ENCODE assay signal across 14 cellular contexts in the genomic region with DNA sequence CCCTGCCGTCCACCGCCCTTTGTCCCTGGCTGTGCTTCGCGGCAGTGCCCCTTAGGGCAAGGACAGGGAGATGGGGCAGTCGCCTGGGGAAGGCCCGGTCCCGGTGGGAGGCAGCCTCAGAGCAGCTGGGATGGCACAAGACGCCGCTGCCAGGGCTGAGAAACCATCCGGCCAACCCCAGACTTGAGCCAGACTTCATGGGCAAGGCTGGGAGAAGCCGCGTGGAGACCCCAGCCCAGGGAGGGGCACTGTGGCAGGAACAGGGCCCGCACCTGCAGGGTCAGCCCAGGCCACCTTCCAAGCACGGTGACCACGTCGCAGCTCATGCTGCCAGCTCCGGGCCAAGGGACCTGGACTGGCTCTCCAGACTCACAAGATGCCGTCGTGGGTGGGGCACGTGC.
"Had no signal": no experiment of that assay in that cellular context is flagged by ENCODE, and none has a peak within 500 bp of the region (broad histone marks: within the 10 kb centered on the region; RNA-seq: fewer than 3 reads in every experiment).

No MANE protein-coding gene starts in this region.

- H3K9me3 ChIP-seq: transverse colon had no signal

- DNase-seq: activated CD4-positive, alpha-beta memory T cell treated with anti-CD3 and anti-CD28 coated beads, Interleukin-2, amount 10 ng/mL, durations not matched to agents 7 days and 5 days; activated CD4-positive, alpha-beta T cell treated with anti-CD3 and anti-CD28 coated beads for 4 hours; activated gamma-delta T cell treated with Interleukin-2 at 50 U/mL for 16 hours; activated naive CD8-positive, alpha-beta T cell treated with anti-CD3 and anti-CD28 coated beads, Interleukin-2, amount 10 ng/mL, durations not matched to agents 7 days and 5 days; anterior cingulate cortex; midbrain; stimulated activated CD4-positive, alpha-beta T cell treated with anti-CD3 and anti-CD28 coated beads, Interleukin-4, amount 100 ng/mL, for 4 hours; stimulated activated CD8-positive, alpha-beta memory T cell treated with anti-CD3 and anti-CD28 coated beads, Interleukin-4, amount 100 ng/mL, for 48 hours; stimulated activated naive CD4-positive, alpha-beta T cell treated with Interleukin-2 at 50 U/mL for 16 hours; substantia nigra; transverse colon had no signal

- H3K4me3 Mint-ChIP-seq: activated CD4-positive, alpha-beta memory T cell treated with anti-CD3 and anti-CD28 coated beads, Interleukin-2, amount 10 ng/mL, durations not matched to agents 7 days and 5 days; activated naive CD8-positive, alpha-beta T cell treated with anti-CD3 and anti-CD28 coated beads, Interleukin-2, amount 10 ng/mL, durations not matched to agents 7 days and 5 days had no signal

- H3K27me3 Mint-ChIP-seq: activated CD4-positive, alpha-beta memory T cell treated with anti-CD3 and anti-CD28 coated beads, Interleukin-2, amount 10 ng/mL, durations not matched to agents 7 days and 5 days; activated naive CD8-positive, alpha-beta T cell treated with anti-CD3 and anti-CD28 coated beads, Interleukin-2, amount 10 ng/mL, durations not matched to agents 7 days and 5 days had no signal

- H3K27ac ChIP-seq: breast epithelium, skin epidermis, transverse colon had no signal

- H3K27me3 ChIP-seq: breast epithelium, transverse colon had no signal

- H3K36me3 ChIP-seq: breast epithelium, transverse colon had no signal

- H3K4me1 ChIP-seq: breast epithelium had no signal

- H3K9me3 Mint-ChIP-seq: activated CD4-positive, alpha-beta memory T cell treated with anti-CD3 and anti-CD28 coated beads, Interleukin-2, amount 10 ng/mL, durations not matched to agents 7 days and 5 days; activated naive CD8-positive, alpha-beta T cell treated with anti-CD3 and anti-CD28 coated beads, Interleukin-2, amount 10 ng/mL, durations not matched to agents 7 days and 5 days had no signal

- H3K4me1 Mint-ChIP-seq: activated CD4-positive, alpha-beta memory T cell treated with anti-CD3 and anti-CD28 coated beads, Interleukin-2, amount 10 ng/mL, durations not matched to agents 7 days and 5 days had no signal

- FAIRE-seq: endometrium had no signal

- H3K27ac Mint-ChIP-seq: activated CD4-positive, alpha-beta memory T cell treated with anti-CD3 and anti-CD28 coated beads, Interleukin-2, amount 10 ng/mL, durations not matched to agents 7 days and 5 days; activated naive CD8-positive, alpha-beta T cell treated with anti-CD3 and anti-CD28 coated beads, Interleukin-2, amount 10 ng/mL, durations not matched to agents 7 days and 5 days had no signal

- H3K4me3 ChIP-seq: breast epithelium, skin epidermis, transverse colon had no signal
